Comparison of ENCODE assay signal across 19 cellular contexts in the genomic region with DNA sequence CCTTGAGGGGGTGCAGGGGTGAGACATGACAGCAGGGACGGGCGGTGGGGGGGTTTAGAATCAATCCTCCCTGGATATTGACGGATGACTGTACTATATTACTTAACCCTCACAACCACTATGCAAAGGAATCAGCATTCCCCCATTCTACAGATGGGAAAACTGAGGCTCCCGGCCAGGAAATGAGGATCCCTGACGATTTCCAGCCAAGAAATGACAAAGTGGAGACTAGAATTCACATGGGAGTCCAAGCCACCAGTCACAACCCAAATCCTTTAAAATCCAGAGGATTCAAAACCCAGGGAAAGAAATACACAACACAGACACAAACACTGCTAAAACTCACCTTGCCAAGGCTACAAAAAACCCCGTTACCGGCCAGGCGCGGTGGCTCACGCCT. TPM values are rescaled to one million over a fixed set of nuclear protein-coding genes. Genes with fewer than 3 reads are reported as not detected.
DNase-seq lines count a peak whose midpoint lies in the region; FAIRE-seq and TF ChIP-seq lines count a peak whose summit lies in the region.
"Had no signal": no experiment of that assay in that cellular context is flagged by ENCODE, and none has a peak within 500 bp of the region (broad histone marks: within the 10 kb centered on the region; RNA-seq: fewer than 3 reads in every experiment).

No MANE protein-coding gene starts in this region.

- H3K9me3 ChIP-seq in left ventricle myocardium inferior (replicated peaks) (no peaks in the 10 kb centered on the region), astrocyte (ENCODE audit: insufficient read depth, low read depth, low read length) (no peaks in the 10 kb centered on the region), trophoblast cell (ENCODE audit: insufficient read depth, low read depth, low read length) (peaks cover 2% of the 10 kb centered on the region)
- H3K9me3 ChIP-seq: BLaER1 had no signal

- peaks cover 97% of the 10 kb centered on the region for H3K4me1 ChIP-seq in left ventricle myocardium inferior
- H3K4me1 ChIP-seq in astrocyte (ENCODE audit: insufficient read depth, low read length), result no peaks in the 10 kb centered on the region
- H3K4me1 ChIP-seq in trophoblast cell (ENCODE audit: control insufficient read depth in 1 of 2, insufficient read depth in 2 of 2, low read length in 2 of 2), result no peaks in the 10 kb centered on the region
- H3K4me1 ChIP-seq: BLaER1 had no signal

- DNase-seq in left ventricle myocardium inferior (no peak), cardiac septum (ENCODE audit: low spot score) (no peak), astrocyte (ENCODE audit: low read depth) (no peak), trophoblast cell (no peak), immature natural killer cell (no peak), HT-29 (ENCODE audit: low spot score) (no peak), NCI-H510A (lab: John Stamatoyannopoulos, UW) (no peak)
- DNase-seq: 8988T; CD4-positive, alpha-beta memory T cell; DMS153; DMS79; GDM1; H7; HFFc6 had no signal

- H4K8ac ChIP-seq in trophoblast cell (ENCODE audit: low read depth, low read length), result no peak overlapping the region

- peaks cover 94% of the 10 kb centered on the region for H4K20me1 ChIP-seq in astrocyte (ENCODE audit: insufficient read depth, low read length)

- H3K9me3 Mint-ChIP-seq in astrocyte (ENCODE audit: unreplicated experiment), result no peaks in the 10 kb centered on the region
- H3K9me3 Mint-ChIP-seq in immature natural killer cell, result no peaks in the 10 kb centered on the region
- H3K9me3 Mint-ChIP-seq: CD4-positive, alpha-beta memory T cell; GM23338; HFFc6 had no signal

- peak overlapping the region; percentile 86 for H3K27ac ChIP-seq in left ventricle myocardium inferior (replicated peaks)
- no peak overlapping the region for H3K27ac ChIP-seq in astrocyte (ENCODE audit: low read depth, low read length)
- H3K27ac ChIP-seq in trophoblast cell (ENCODE audit: low read depth, low read length), result no peak overlapping the region
- H3K27ac ChIP-seq: BLaER1 had no signal

- H3K27me3 Mint-ChIP-seq in astrocyte (ENCODE audit: low read depth, unreplicated experiment) (no peaks in the 10 kb centered on the region), immature natural killer cell (ENCODE audit: low read depth in 3 of 3) (peaks cover 0 to 2% (median 0%) of the 10 kb centered on the region in 3 donors)
- H3K27me3 Mint-ChIP-seq: CD4-positive, alpha-beta memory T cell had no signal

- intact Hi-C loops in left ventricle myocardium inferior (cut with micrococcal nuclease) (no loop called here), cardiac septum (cut with DNase I) (no loop called here)

- no peak overlapping the region for H2AK5ac ChIP-seq in trophoblast cell (ENCODE audit: low read length)

- H2BK5ac ChIP-seq in trophoblast cell (ENCODE audit: low read depth, low read length, poor library complexity), result no peak overlapping the region

- H2BK120ac ChIP-seq in trophoblast cell (ENCODE audit: insufficient read depth, low read length, poor library complexity), result no peak overlapping the region

- H3K4me1 Mint-ChIP-seq in astrocyte (ENCODE audit: low read depth, unreplicated experiment), result peaks cover 19% of the 10 kb centered on the region
- peaks cover 78 to 93% of the 10 kb centered on the region in 2 donors for H3K4me1 Mint-ChIP-seq in immature natural killer cell

- no peak for TF ChIP-seq CTCF in left ventricle myocardium inferior (IDR thresholded peaks at IDR 0.05; ENCODE audit: borderline replicate concordance)
- no peak for TF ChIP-seq CTCF in astrocyte (IDR thresholded peaks at IDR 0.05; ENCODE audit: insufficient read depth, low read depth, low read length)

- H2BK12ac ChIP-seq in trophoblast cell (ENCODE audit: low read length), result no peak overlapping the region

- H3K23ac ChIP-seq in trophoblast cell (ENCODE audit: low read length), result no peak overlapping the region

- H3K79me2 ChIP-seq in astrocyte (ENCODE audit: insufficient read depth, low read length) (peaks cover 45% of the 10 kb centered on the region), trophoblast cell (ENCODE audit: control insufficient read depth, insufficient read depth, low read length, poor library complexity) (peaks cover 8% of the 10 kb centered on the region)

- H4K12ac ChIP-seq in trophoblast cell (ENCODE audit: low read depth, low read length), result no peak overlapping the region

- H3K4me3 Mint-ChIP-seq in astrocyte (ENCODE audit: unreplicated experiment) (no peak overlapping the region), immature natural killer cell (peak overlapping the region in 1 of 5 donors; percentile 30)
- H3K4me3 Mint-ChIP-seq: CD14-positive monocyte; CD4-positive, alpha-beta memory T cell; GM23338; HFFc6 had no signal

- FAIRE-seq in astrocyte (lab: Jason Lieb, UNC), result no peak
- FAIRE-seq: GM12892, GM18507 had no signal

- no peak overlapping the region for H3K18ac ChIP-seq in trophoblast cell (ENCODE audit: low read length)

- no peaks in the 10 kb centered on the region for H3K79me1 ChIP-seq in trophoblast cell (ENCODE audit: low read length)

- H3K36me3 Mint-ChIP-seq in astrocyte (ENCODE audit: low read depth, unreplicated experiment) (peaks cover 52% of the 10 kb centered on the region), immature natural killer cell (peaks cover 8 to 35% (median 32%) of the 10 kb centered on the region in 3 donors)

- H3K4me3 ChIP-seq in left ventricle myocardium inferior (no peak overlapping the region), astrocyte (ENCODE audit: insufficient read depth, low read depth, low read length) (no peak overlapping the region), trophoblast cell (ENCODE audit: low read depth, low read length) (no peak overlapping the region)
- H3K4me3 ChIP-seq: BLaER1, GM23338 had no signal

- H3K9ac ChIP-seq in astrocyte (ENCODE audit: low read length), result no peak overlapping the region
- H3K9ac ChIP-seq in trophoblast cell (ENCODE audit: low read length), result no peak overlapping the region
- H3K9ac ChIP-seq: BLaER1 had no signal

- H3K36me3 ChIP-seq in left ventricle myocardium inferior (peaks cover 58% of the 10 kb centered on the region), astrocyte (ENCODE audit: insufficient read depth, low read length) (peaks cover 28% of the 10 kb centered on the region), trophoblast cell (ENCODE audit: control insufficient read depth in 1 of 2, insufficient read depth in 2 of 2, low read length in 2 of 2) (peaks cover 61 to 79% of the 10 kb centered on the region in 2 experiments)

- H3K4me2 ChIP-seq in astrocyte (ENCODE audit: low read length) (no peak overlapping the region), trophoblast cell (ENCODE audit: low read length) (no peak overlapping the region)
- H3K4me2 ChIP-seq: BLaER1, GM23338 had no signal

- no peak overlapping the region for H2AFZ ChIP-seq in astrocyte (ENCODE audit: low read depth, low read length)
- no peak overlapping the region for H2AFZ ChIP-seq in trophoblast cell (ENCODE audit: insufficient read depth, low read length, poor library complexity)
- H2AFZ ChIP-seq: GM23338 had no signal

- peak overlapping the region; percentile 64 for H3K4ac ChIP-seq in trophoblast cell (ENCODE audit: low read depth, low read length)

- peak overlapping the region; percentile 41 for H3K27ac Mint-ChIP-seq in astrocyte (ENCODE audit: unreplicated experiment)
- H3K27ac Mint-ChIP-seq in immature natural killer cell, result peak overlapping the region in 2 of 6 donors; percentile 25 to 64
- H3K27ac Mint-ChIP-seq: CD14-positive monocyte, GM23338, HFFc6 had no signal

- no peak overlapping the region for H3K14ac ChIP-seq in trophoblast cell (ENCODE audit: low read length)

- H3K27me3 ChIP-seq in left ventricle myocardium inferior (ENCODE audit: low read depth) (no peaks in the 10 kb centered on the region), astrocyte (ENCODE audit: insufficient read depth, low read length) (no peaks in the 10 kb centered on the region), trophoblast cell (ENCODE audit: insufficient read depth, low read length) (no peaks in the 10 kb centered on the region)
- H3K27me3 ChIP-seq: BLaER1 had no signal

- no CpG with 5 or more reads among the region's 10 CpGs for WGBS in trophoblast cell (ENCODE audit: extremely low coverage, insufficient coverage, insufficient read length)

- no peak overlapping the region for H4K91ac ChIP-seq in trophoblast cell (ENCODE audit: low read depth, low read length)

RNA-seq across cellular contexts. Expression of gene SSBP3, which starts 10.7 kb away (rescaled TPM):
- 57.7 TPM for total RNA-seq in left ventricle myocardium inferior
- 45.4 TPM for total RNA-seq in cardiac septum
- total RNA-seq in astrocyte, result 89.8 and 98.6 TPM in 2 replicates
- polyA plus RNA-seq in trophoblast cell (2013), result 137 and 143 TPM in 2 replicates
- polyA plus RNA-seq in immature natural killer cell, result 10 to 100 TPM; 19.8 to 30.1 (median 21.1) TPM
- 15.5 and 18.2 TPM in 2 replicates for total RNA-seq in HT-29 (2014; rRNA removed; shearing (Covaris generic))
